14 cellular contexts compared by ENCODE assay signal in genomic region chr10:131947631-131948347, GRCh38. TPM values are rescaled to one million over a fixed set of nuclear protein-coding genes. Genes with fewer than 3 reads are reported as not detected.
DNase-seq lines count a peak whose midpoint lies in the region; ATAC-seq, FAIRE-seq and TF ChIP-seq lines count a peak whose summit lies in the region.
"Had no signal": no experiment of that assay in that cellular context is flagged by ENCODE, and none has a peak within 500 bp of the region (broad histone marks: within the 10 kb centered on the region; RNA-seq: fewer than 3 reads in every experiment).

No MANE protein-coding gene starts in this region.

- H3K4me3 Mint-ChIP-seq in astrocyte (ENCODE audit: unreplicated experiment): peak overlapping the region; percentile 34
- H3K4me3 Mint-ChIP-seq: activated CD4-positive, alpha-beta T cell treated with anti-CD3 and anti-CD28 coated beads, Interleukin-2, amount 10 ng/mL, durations not matched to agents 7 days and 5 days had no signal

- H4K20me1 ChIP-seq in astrocyte (ENCODE audit: insufficient read depth, low read length): no peaks in the 10 kb centered on the region

- H3K27ac ChIP-seq in astrocyte (ENCODE audit: low read depth, low read length) (peak overlapping the region; percentile 89), kidney (ENCODE audit: low read depth in 2 of 2, low read length in 2 of 2) (no peak overlapping the region), uterus (no peak overlapping the region)

- no peak for TF ChIP-seq POLR2A in uterus (IDR thresholded peaks at IDR 0.05)

- H3K27me3 Mint-ChIP-seq in astrocyte (ENCODE audit: low read depth, unreplicated experiment): no peaks in the 10 kb centered on the region
- H3K27me3 Mint-ChIP-seq: activated CD4-positive, alpha-beta T cell treated with anti-CD3 and anti-CD28 coated beads, Interleukin-2, amount 10 ng/mL, durations not matched to agents 7 days and 5 days had no signal

- H3K4me2 ChIP-seq in astrocyte (ENCODE audit: low read length): peak overlapping the region; percentile 82

- ATAC-seq in HG02938 (IDR thresholded peaks at IDR 0.05; ENCODE audit: unreplicated experiment): no peak
- ATAC-seq: mucosa of descending colon had no signal

- H3K36me3 Mint-ChIP-seq in astrocyte (ENCODE audit: low read depth, unreplicated experiment): peaks cover 29% of the 10 kb centered on the region

- H3K27me3 ChIP-seq in astrocyte (ENCODE audit: insufficient read depth, low read length) (no peaks in the 10 kb centered on the region), uterus (no peaks in the 10 kb centered on the region)

- DNase-seq in AG09309 (ENCODE audit: low read depth) (peak; percentile 13), HT1080 (ENCODE audit: low read depth) (peak; percentile 95), astrocyte (ENCODE audit: low read depth) (peak; percentile 83), kidney (peak; percentile 53), NCI-H345 (lab: John Stamatoyannopoulos, UW) (no peak), NCI-H2196 (lab: John Stamatoyannopoulos, UW; ENCODE audit: unreplicated experiment) (no peak), uterus (no peak)
- DNase-seq: activated CD4-positive, alpha-beta T cell treated with anti-CD3 and anti-CD28 coated beads, Interleukin-2, amount 10 ng/mL, durations not matched to agents 7 days and 5 days; DMS 273 treated with DMSO at 0.1 percent for 48 hours; mucosa of descending colon; NCI-H1930; small intestine had no signal

- no peak overlapping the region for H2AFZ ChIP-seq in astrocyte (ENCODE audit: low read depth, low read length)

- peaks cover 35% of the 10 kb centered on the region for H3K4me1 Mint-ChIP-seq in astrocyte (ENCODE audit: low read depth, unreplicated experiment)
- H3K4me1 Mint-ChIP-seq: activated CD4-positive, alpha-beta T cell treated with anti-CD3 and anti-CD28 coated beads, Interleukin-2, amount 10 ng/mL, durations not matched to agents 7 days and 5 days had no signal

- peak overlapping the region; percentile 67 for H3K27ac Mint-ChIP-seq in astrocyte (ENCODE audit: unreplicated experiment)
- H3K27ac Mint-ChIP-seq: activated CD4-positive, alpha-beta T cell treated with anti-CD3 and anti-CD28 coated beads, Interleukin-2, amount 10 ng/mL, durations not matched to agents 7 days and 5 days had no signal

- H3K9ac ChIP-seq in astrocyte (ENCODE audit: low read length): peak overlapping the region; percentile 0
- no peak overlapping the region for H3K9ac ChIP-seq in kidney (ENCODE audit: low read length in 2 of 2)

- H3K79me2 ChIP-seq in astrocyte (ENCODE audit: insufficient read depth, low read length): peaks cover 26% of the 10 kb centered on the region

- TF ChIP-seq CTCF in AG09309 (IDR thresholded peaks at IDR 0.05; ENCODE audit: control insufficient read depth, insufficient read depth, low read depth, low read length, missing control alignments): no peak
- TF ChIP-seq CTCF in astrocyte (IDR thresholded peaks at IDR 0.05; ENCODE audit: insufficient read depth, low read depth, low read length): no peak
- TF ChIP-seq CTCF in kidney (IDR thresholded peaks at IDR 0.05; ENCODE audit: borderline replicate concordance, extremely low read depth, insufficient read depth): no peak
- TF ChIP-seq CTCF in uterus (IDR thresholded peaks at IDR 0.05): no peak

- peak; percentile 41 for FAIRE-seq in astrocyte (lab: Jason Lieb, UNC)
- FAIRE-seq in kidney (lab: Jason Lieb, UNC): no peak
- FAIRE-seq: frontal cortex, small intestine had no signal

- H3K9me3 Mint-ChIP-seq in astrocyte (ENCODE audit: unreplicated experiment): no peaks in the 10 kb centered on the region
- H3K9me3 Mint-ChIP-seq: activated CD4-positive, alpha-beta T cell treated with anti-CD3 and anti-CD28 coated beads, Interleukin-2, amount 10 ng/mL, durations not matched to agents 7 days and 5 days had no signal

- intact Hi-C loops in kidney (cut with DNase I) (no loop called here), uterus (cut with DNase I; ENCODE audit: low total_unique reads) (no loop called here)

- peaks cover 38% of the 10 kb centered on the region for H3K4me1 ChIP-seq in astrocyte (ENCODE audit: insufficient read depth, low read length)
- H3K4me1 ChIP-seq in kidney (ENCODE audit: control insufficient read depth in 1 of 2, insufficient read depth in 1 of 2, low read depth in 1 of 2, low read length in 2 of 2): peaks cover 7 to 17% of the 10 kb centered on the region in 2 donors
- H3K4me1 ChIP-seq in uterus: no peaks in the 10 kb centered on the region

- no peak overlapping the region for H3K4me3 ChIP-seq in AG09309 (ENCODE audit: control insufficient read depth, low read depth, low read length)
- H3K4me3 ChIP-seq in astrocyte (ENCODE audit: insufficient read depth, low read depth, low read length): peak overlapping the region; percentile 14
- no peak overlapping the region for H3K4me3 ChIP-seq in kidney (ENCODE audit: low read length in 2 of 2)
- no peak overlapping the region for H3K4me3 ChIP-seq in uterus
- H3K4me3 ChIP-seq: mucosa of descending colon had no signal

- H3K9me3 ChIP-seq in astrocyte (ENCODE audit: insufficient read depth, low read depth, low read length): no peaks in the 10 kb centered on the region
- H3K9me3 ChIP-seq in kidney (ENCODE audit: control insufficient read depth in 1 of 2, low read length in 2 of 2): no peaks in the 10 kb centered on the region
- no peaks in the 10 kb centered on the region for H3K9me3 ChIP-seq in uterus
- H3K9me3 ChIP-seq: mucosa of descending colon had no signal

- H3K36me3 ChIP-seq in astrocyte (ENCODE audit: insufficient read depth, low read length) (peaks cover 16% of the 10 kb centered on the region), kidney (ENCODE audit: control insufficient read depth in 1 of 2, insufficient read depth in 2 of 2, low read length in 2 of 2) (peaks cover 37 to 53% of the 10 kb centered on the region in 2 donors), uterus (no peaks in the 10 kb centered on the region)

RNA-seq across cellular contexts. Expression of gene BNIP3, which starts 33.9 kb away (rescaled TPM):
- 94.8 and 105 TPM in 2 replicates for total RNA-seq in HT1080 (2014; rRNA removed; shearing (Covaris generic))
- 253 and 325 TPM in 2 replicates for polyA plus RNA-seq in HT1080 (2015; cell fraction: cytosol; rRNA removed)
- polyA plus RNA-seq in HT1080 (2015; cell fraction: nucleus; rRNA removed): 128 and 143 TPM in 2 replicates
- total RNA-seq in astrocyte (112 and 141 TPM in 2 replicates), kidney (49.6 TPM), uterus (100 to 1,000 TPM in 1 of 4 donors, 10 to 100 TPM in 3; 17.1 to 122 (median 31.6) TPM)
- polyA plus RNA-seq in kidney (ENCODE audit: insufficient read depth, low read depth, low replicate concordance): 75.4 TPM

RNA-seq across cellular contexts. Expression of gene PPP2R2D, which starts 47.0 kb away (rescaled TPM):
- total RNA-seq in HT1080 (2014; rRNA removed; shearing (Covaris generic)): 30.1 and 31.5 TPM in 2 replicates
- polyA plus RNA-seq in HT1080 (2015; cell fraction: cytosol; rRNA removed): 19.3 and 20.9 TPM in 2 replicates
- 18.8 and 23.8 TPM in 2 replicates for polyA plus RNA-seq in HT1080 (2015; cell fraction: nucleus; rRNA removed)
- total RNA-seq in astrocyte (32.5 and 33.7 TPM in 2 replicates), kidney (28.3 TPM), uterus (10 to 100 TPM; 21.2 to 43.2 (median 36.3) TPM)
- 34.8 TPM for polyA plus RNA-seq in kidney (ENCODE audit: insufficient read depth, low read depth, low replicate concordance)

Comparison
In these comparisons a context has a peak if more than half of its experiments do, and no peak if none do; other contexts are left out.
1. DNase-seq: peak in AG09309 (single experiment), HT1080 (single experiment), astrocyte (single experiment) and kidney (single experiment); none in NCI-H345 (single experiment), NCI-H2196 (single experiment) and uterus (0 of 2).